9 cellular contexts compared by ENCODE assay signal in the genomic region with DNA sequence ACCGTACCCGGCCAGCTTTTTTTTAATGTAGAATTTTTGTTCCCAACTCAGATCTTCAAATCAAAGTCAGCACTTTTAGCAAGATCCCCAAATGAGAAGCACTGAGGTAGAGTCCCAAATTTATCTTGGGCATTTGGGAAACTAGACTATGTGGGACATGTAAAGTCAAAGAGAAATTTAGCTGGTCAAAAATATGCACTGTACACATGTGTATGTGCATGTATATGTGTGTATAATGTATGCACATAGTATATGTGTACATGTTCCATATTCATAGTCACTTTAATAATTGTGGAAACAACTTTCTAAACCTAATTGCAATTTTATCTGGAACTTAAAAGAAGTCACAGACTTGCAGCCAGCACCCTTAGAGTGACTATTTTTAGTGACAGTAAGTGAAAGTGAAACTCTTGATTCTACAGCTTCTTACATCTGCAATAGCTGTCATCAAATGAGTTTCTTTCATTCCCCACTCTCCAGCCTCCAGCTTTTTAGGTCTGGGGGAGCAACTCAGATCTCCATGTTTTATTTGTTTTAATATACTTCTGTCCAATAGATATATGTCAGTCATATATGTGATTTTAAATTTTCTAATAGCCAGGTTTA. TPM values are rescaled to one million over a fixed set of nuclear protein-coding genes. Genes with fewer than 3 reads are reported as not detected.
DNase-seq lines count a peak whose midpoint lies in the region; ATAC-seq and TF ChIP-seq lines count a peak whose summit lies in the region.
"Had no signal": no experiment of that assay in that cellular context is flagged by ENCODE, and none has a peak within 500 bp of the region (broad histone marks: within the 10 kb centered on the region; RNA-seq: fewer than 3 reads in every experiment).

No MANE protein-coding gene starts in this region.

- no peak for TF ChIP-seq CTCF in GM23338 (conservative IDR thresholded peaks at IDR 0.05; ENCODE audit: low read depth in 2 of 2)

- peaks cover 24% of the 10 kb centered on the region for H3K36me3 Mint-ChIP-seq in activated naive CD8-positive, alpha-beta T cell treated with anti-CD3 and anti-CD28 coated beads, Interleukin-2, amount 50 U/mL, for 24 hours (ENCODE audit: low read depth)
- peaks cover 4% of the 10 kb centered on the region; the same call in 1 of the 3 replicates for H3K36me3 Mint-ChIP-seq in GM23338 (ENCODE audit: low read depth)

- H3F3A ChIP-seq in GM23338 (replicated peaks; ENCODE audit: low read depth) = no peaks in the 10 kb centered on the region

- no peaks in the 10 kb centered on the region for H3K27me3 ChIP-seq in GM23338 (ENCODE audit: insufficient read depth)

- H4K20me1 ChIP-seq in GM23338 (replicated peaks; ENCODE audit: insufficient read depth) = no peaks in the 10 kb centered on the region

- H3K4me1 Mint-ChIP-seq in activated naive CD8-positive, alpha-beta T cell treated with anti-CD3 and anti-CD28 coated beads, Interleukin-2, amount 50 U/mL, for 24 hours = peaks cover 11% of the 10 kb centered on the region
- H3K4me1 Mint-ChIP-seq in GM23338 = no peaks in the 10 kb centered on the region

- H3K27me3 Mint-ChIP-seq in activated naive CD8-positive, alpha-beta T cell treated with anti-CD3 and anti-CD28 coated beads, Interleukin-2, amount 50 U/mL, for 24 hours = no peaks in the 10 kb centered on the region
- no peaks in the 10 kb centered on the region for H3K27me3 Mint-ChIP-seq in GM23338 (ENCODE audit: insufficient read depth, low read depth, poor library complexity)

- no peak overlapping the region for H3K4me3 Mint-ChIP-seq in activated naive CD8-positive, alpha-beta T cell treated with anti-CD3 and anti-CD28 coated beads, Interleukin-2, amount 50 U/mL, for 24 hours
- no peak overlapping the region for H3K4me3 Mint-ChIP-seq in GM23338

- no peaks in the 10 kb centered on the region for H3K79me2 ChIP-seq in GM23338 (replicated peaks; ENCODE audit: insufficient read depth)

- no peak overlapping the region for H3K27ac Mint-ChIP-seq in activated naive CD8-positive, alpha-beta T cell treated with anti-CD3 and anti-CD28 coated beads, Interleukin-2, amount 50 U/mL, for 24 hours
- no peak overlapping the region for H3K27ac Mint-ChIP-seq in GM23338

- H3K4me2 ChIP-seq in GM23338 = no peak overlapping the region

- DNase-seq in AG08395 (ENCODE audit: low spot score) (peak; percentile 8), GM23338 (ENCODE audit: low spot score) (no peak), NCI-H446 (lab: John Stamatoyannopoulos, UW) (no peak), DMS 273 treated with DMSO at 0.1 percent for 48 hours (lab: John Stamatoyannopoulos, UW) (no peak)
- no peak for DNase-seq in activated naive CD8-positive, alpha-beta T cell treated with anti-CD3 and anti-CD28 coated beads, Interleukin-2, amount 50 U/mL, for 24 hours
- no peak for DNase-seq in stimulated activated naive CD8-positive, alpha-beta T cell treated with anti-CD3 and anti-CD28 coated beads, Interleukin-15, Interleukin-2, amounts not matched to agents 100 U/mL and 50 U/mL, for 24 hours

- no peak overlapping the region for H2AFZ ChIP-seq in GM23338

- H3K9me3 Mint-ChIP-seq in activated naive CD8-positive, alpha-beta T cell treated with anti-CD3 and anti-CD28 coated beads, Interleukin-2, amount 50 U/mL, for 24 hours = peaks cover 4% of the 10 kb centered on the region
- no peaks in the 10 kb centered on the region; the same call in 2 of the 3 replicates for H3K9me3 Mint-ChIP-seq in GM23338

- 0 out of 2 replicates have a peak, but pooled peaks cover 6% of the 10 kb centered on the region for H3K9me2 ChIP-seq in GM23338 (ENCODE audit: insufficient read depth)

- H3K27ac ChIP-seq in GM23338 (ENCODE audit: low read depth) = no peak overlapping the region

- peaks cover under 1% of the 10 kb centered on the region; the same call in 1 of the 2 replicates for H3K36me3 ChIP-seq in GM23338 (ENCODE audit: insufficient read depth)

- H3K4me3 ChIP-seq in GM23338 = no peak overlapping the region
- H3K4me3 ChIP-seq: skin epidermis had no signal

- H3K4me1 ChIP-seq in GM23338 (ENCODE audit: insufficient read depth) = no peaks in the 10 kb centered on the region

- ATAC-seq in GM19025 (IDR thresholded peaks at IDR 0.05; ENCODE audit: low read depth, unreplicated experiment) = peak; percentile 90
- ATAC-seq in HG03103 (IDR thresholded peaks at IDR 0.05; ENCODE audit: low read depth, unreplicated experiment) = peak; percentile 93
- ATAC-seq in activated naive CD8-positive, alpha-beta T cell treated with anti-CD3 and anti-CD28 coated beads, Interleukin-2, amount 50 U/mL, for 24 hours = peak; percentile 89
- peak; percentile 78 for ATAC-seq in stimulated activated naive CD8-positive, alpha-beta T cell treated with anti-CD3 and anti-CD28 coated beads, Interleukin-15, Interleukin-2, amounts not matched to agents 100 U/mL and 50 U/mL, for 24 hours
- ATAC-seq in GM23338 = no peak

TF ChIP-seq in GM23338, 12 proteins besides CTCF, POLR2A, EP300 and RAD21 (continues in another document):
- TF ChIP-seq EZH2 (IDR thresholded peaks at IDR 0.05; ENCODE audit: low read depth, unreplicated experiment) (no peak), EZH2phosphoT487 (IDR thresholded peaks at IDR 0.05; ENCODE audit: unreplicated experiment) (no peak), STAT1 (IDR thresholded peaks at IDR 0.05; ENCODE audit: unreplicated experiment) (no peak), POLR2AphosphoS5 (IDR thresholded peaks at IDR 0.05; ENCODE audit: low read depth) (no peak), ZNF331 (CRISPR knock-in tag; IDR thresholded peaks at IDR 0.05; ENCODE audit: low read depth) (no peak)
- TF ChIP-seq, protein P1, sequence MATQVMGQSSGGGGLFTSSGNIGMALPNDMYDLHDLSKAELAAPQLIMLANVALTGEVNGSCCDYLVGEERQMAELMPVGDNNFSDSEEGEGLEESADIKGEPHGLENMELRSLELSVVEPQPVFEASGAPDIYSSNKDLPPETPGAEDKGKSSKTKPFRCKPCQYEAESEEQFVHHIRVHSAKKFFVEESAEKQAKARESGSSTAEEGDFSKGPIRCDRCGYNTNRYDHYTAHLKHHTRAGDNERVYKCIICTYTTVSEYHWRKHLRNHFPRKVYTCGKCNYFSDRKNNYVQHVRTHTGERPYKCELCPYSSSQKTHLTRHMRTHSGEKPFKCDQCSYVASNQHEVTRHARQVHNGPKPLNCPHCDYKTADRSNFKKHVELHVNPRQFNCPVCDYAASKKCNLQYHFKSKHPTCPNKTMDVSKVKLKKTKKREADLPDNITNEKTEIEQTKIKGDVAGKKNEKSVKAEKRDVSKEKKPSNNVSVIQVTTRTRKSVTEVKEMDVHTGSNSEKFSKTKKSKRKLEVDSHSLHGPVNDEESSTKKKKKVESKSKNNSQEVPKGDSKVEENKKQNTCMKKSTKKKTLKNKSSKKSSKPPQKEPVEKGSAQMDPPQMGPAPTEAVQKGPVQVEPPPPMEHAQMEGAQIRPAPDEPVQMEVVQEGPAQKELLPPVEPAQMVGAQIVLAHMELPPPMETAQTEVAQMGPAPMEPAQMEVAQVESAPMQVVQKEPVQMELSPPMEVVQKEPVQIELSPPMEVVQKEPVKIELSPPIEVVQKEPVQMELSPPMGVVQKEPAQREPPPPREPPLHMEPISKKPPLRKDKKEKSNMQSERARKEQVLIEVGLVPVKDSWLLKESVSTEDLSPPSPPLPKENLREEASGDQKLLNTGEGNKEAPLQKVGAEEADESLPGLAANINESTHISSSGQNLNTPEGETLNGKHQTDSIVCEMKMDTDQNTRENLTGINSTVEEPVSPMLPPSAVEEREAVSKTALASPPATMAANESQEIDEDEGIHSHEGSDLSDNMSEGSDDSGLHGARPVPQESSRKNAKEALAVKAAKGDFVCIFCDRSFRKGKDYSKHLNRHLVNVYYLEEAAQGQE (IDR thresholded peaks at IDR 0.05; ENCODE audit: unreplicated experiment) = no peak
- TF ChIP-seq, protein P2, sequence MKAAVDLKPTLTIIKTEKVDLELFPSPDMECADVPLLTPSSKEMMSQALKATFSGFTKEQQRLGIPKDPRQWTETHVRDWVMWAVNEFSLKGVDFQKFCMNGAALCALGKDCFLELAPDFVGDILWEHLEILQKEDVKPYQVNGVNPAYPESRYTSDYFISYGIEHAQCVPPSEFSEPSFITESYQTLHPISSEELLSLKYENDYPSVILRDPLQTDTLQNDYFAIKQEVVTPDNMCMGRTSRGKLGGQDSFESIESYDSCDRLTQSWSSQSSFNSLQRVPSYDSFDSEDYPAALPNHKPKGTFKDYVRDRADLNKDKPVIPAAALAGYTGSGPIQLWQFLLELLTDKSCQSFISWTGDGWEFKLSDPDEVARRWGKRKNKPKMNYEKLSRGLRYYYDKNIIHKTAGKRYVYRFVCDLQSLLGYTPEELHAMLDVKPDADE (IDR thresholded peaks at IDR 0.05) = no peak

RNA-seq across cellular contexts. Expression of a gene that starts 53.6 kb away (rescaled TPM):
- 24.7 and 28.9 TPM in 2 replicates for total RNA-seq in GM23338 (2014; rRNA removed; shearing (Covaris generic))
- polyA plus RNA-seq in GM23338 (2016; fragmentation: Nextera tagmentation; extraction: Ambion mirVana) = 57.3 and 58.4 TPM in 2 replicates

RNA-seq across cellular contexts. Expression of a gene that starts 54.4 kb away (rescaled TPM):
- total RNA-seq in GM23338 (2014; rRNA removed; shearing (Covaris generic)) = 25.3 and 30.5 TPM in 2 replicates
- 27.4 and 28.1 TPM in 2 replicates for polyA plus RNA-seq in GM23338 (2016; fragmentation: Nextera tagmentation; extraction: Ambion mirVana)
